In genomic region chr21:40902993-40903392, GRCh38 we compare ENCODE assay signal across 22 cellular contexts. TPM values are rescaled to one million over a fixed set of nuclear protein-coding genes. Genes with fewer than 3 reads are reported as not detected.
"Had no signal": no experiment of that assay in that cellular context is flagged by ENCODE, and none has a peak within 500 bp of the region (broad histone marks: within the 10 kb centered on the region; RNA-seq: fewer than 3 reads in every experiment).

No MANE protein-coding gene starts in this region.

- H3K27ac Mint-ChIP-seq: activated CD4-positive, alpha-beta memory T cell treated with anti-CD3 and anti-CD28 coated beads, Interleukin-2, amount 10 ng/mL, durations not matched to agents 7 days and 5 days; activated CD4-positive, alpha-beta T cell treated with anti-CD3 and anti-CD28 coated beads for 36 hours; activated naive CD8-positive, alpha-beta T cell treated with anti-CD3 and anti-CD28 coated beads, Interleukin-2, amount 10 ng/mL, durations not matched to agents 7 days and 5 days had no signal

- H3K4me1 Mint-ChIP-seq: activated CD4-positive, alpha-beta memory T cell treated with anti-CD3 and anti-CD28 coated beads, Interleukin-2, amount 10 ng/mL, durations not matched to agents 7 days and 5 days; activated CD4-positive, alpha-beta T cell treated with anti-CD3 and anti-CD28 coated beads for 36 hours; activated naive CD8-positive, alpha-beta T cell treated with anti-CD3 and anti-CD28 coated beads, Interleukin-2, amount 10 ng/mL, durations not matched to agents 7 days and 5 days; central memory CD8-positive, alpha-beta T cell had no signal

- H3K36me3 Mint-ChIP-seq: activated naive CD8-positive, alpha-beta T cell treated with anti-CD3 and anti-CD28 coated beads, Interleukin-2, amount 10 ng/mL, durations not matched to agents 7 days and 5 days had no signal

- H3K4me3 Mint-ChIP-seq: activated CD4-positive, alpha-beta memory T cell treated with anti-CD3 and anti-CD28 coated beads, Interleukin-2, amount 10 ng/mL, durations not matched to agents 7 days and 5 days; activated CD4-positive, alpha-beta T cell treated with anti-CD3 and anti-CD28 coated beads for 36 hours; activated naive CD8-positive, alpha-beta T cell treated with anti-CD3 and anti-CD28 coated beads, Interleukin-2, amount 10 ng/mL, durations not matched to agents 7 days and 5 days; central memory CD8-positive, alpha-beta T cell had no signal

- DNase-seq: activated CD4-positive, alpha-beta memory T cell treated with anti-CD3 and anti-CD28 coated beads, Interleukin-2, amount 10 ng/mL, durations not matched to agents 7 days and 5 days; activated CD4-positive, alpha-beta T cell treated with anti-CD3 and anti-CD28 coated beads for 36 hours; activated CD4-positive, alpha-beta T cell treated with anti-CD3 and anti-CD28 coated beads, Interleukin-2, amount 50 U/mL, for 1 hour; activated CD8-positive, alpha-beta memory T cell treated with anti-CD3 and anti-CD28 coated beads, Interleukin-2, amount 50 U/mL, for 4 hours; activated naive CD4-positive, alpha-beta T cell treated with anti-CD3 and anti-CD28 coated beads, Interleukin-2, amount 50 U/mL, for 16 hours; activated naive CD8-positive, alpha-beta T cell treated with anti-CD3 and anti-CD28 coated beads, Interleukin-2, amount 10 ng/mL, durations not matched to agents 7 days and 5 days; adrenal gland; IMR-90; Kasumi-1; KBM-7; NCI-H1048; NCI-H1417 treated with DMSO at 0.1 percent for 48 hours; NCI-H510A; NCI-H526 treated with DMSO at 0.1 percent for 48 hours; Peyer's patch; Right ventricle myocardium superior; SJCRH30; SK-N-SH; T-helper 1 cell; WERI-Rb-1 had no signal

- H3K27me3 Mint-ChIP-seq: activated CD4-positive, alpha-beta memory T cell treated with anti-CD3 and anti-CD28 coated beads, Interleukin-2, amount 10 ng/mL, durations not matched to agents 7 days and 5 days; activated naive CD8-positive, alpha-beta T cell treated with anti-CD3 and anti-CD28 coated beads, Interleukin-2, amount 10 ng/mL, durations not matched to agents 7 days and 5 days; central memory CD8-positive, alpha-beta T cell had no signal

- ATAC-seq: activated CD4-positive, alpha-beta T cell treated with anti-CD3 and anti-CD28 coated beads for 36 hours had no signal

RNA-seq across cellular contexts. Expression of gene DSCAM, which starts 56.0 kb away (rescaled TPM):
- total RNA-seq: activated CD4-positive, alpha-beta memory T cell treated with anti-CD3 and anti-CD28 coated beads, Interleukin-2, amount 10 ng/mL, durations not matched to agents 7 days and 5 days; activated CD4-positive, alpha-beta T cell treated with anti-CD3 and anti-CD28 coated beads for 36 hours; activated naive CD8-positive, alpha-beta T cell treated with anti-CD3 and anti-CD28 coated beads, Interleukin-2, amount 10 ng/mL, durations not matched to agents 7 days and 5 days; Right ventricle myocardium superior; T-helper 2 cell treated with Interferon-gamma antibody and Interleukin-4, amounts not matched to agents 100 ng/mL and 5 ng/mL, for 36 hours had no signal
- polyA plus RNA-seq: SK-N-SH had no signal
